8 cellular contexts compared by ENCODE assay signal in genomic region chr1:20151906-20152598, GRCh38. TPM values are rescaled to one million over a fixed set of nuclear protein-coding genes. Genes with fewer than 3 reads are reported as not detected.
DNase-seq lines count a peak whose midpoint lies in the region; ATAC-seq lines count a peak whose summit lies in the region.

No MANE protein-coding gene starts in this region.

- no peaks in the 10 kb centered on the region for H3K27me3 Mint-ChIP-seq in activated CD8-positive, alpha-beta T cell treated with anti-CD3 and anti-CD28 coated beads, Interleukin-2, amount 10 ng/mL, durations not matched to agents 7 days and 5 days (ENCODE audit: low read depth)

- H3K4me3 Mint-ChIP-seq in activated CD8-positive, alpha-beta T cell treated with anti-CD3 and anti-CD28 coated beads, Interleukin-2, amount 10 ng/mL, durations not matched to agents 7 days and 5 days, result peak overlapping the region; percentile 61

- CTCF ChIA-PET in activated CD8-positive, alpha-beta T cell treated with anti-CD3 and anti-CD28 coated beads, Interleukin-2, amount 10 ng/mL, durations not matched to agents 7 days and 5 days (lab: Charles Lee), result interaction anchor here (0.6 to 5.8 kb wide), 22 partner anchors 8 to 458 kb away, joined by 3 to 74 read pairs (median 4); partner anchors contain the start of gene OTUD3

- no peaks in the 10 kb centered on the region for H3K9me3 Mint-ChIP-seq in activated CD8-positive, alpha-beta T cell treated with anti-CD3 and anti-CD28 coated beads, Interleukin-2, amount 10 ng/mL, durations not matched to agents 7 days and 5 days (ENCODE audit: insufficient read depth)

- ATAC-seq in HG03175 (IDR thresholded peaks at IDR 0.05; ENCODE audit: unreplicated experiment) (peak; percentile 80), HG03378 (IDR thresholded peaks at IDR 0.05; ENCODE audit: unreplicated experiment) (no peak)
- peak; percentile 93 for ATAC-seq in activated CD8-positive, alpha-beta T cell treated with anti-CD3 and anti-CD28 coated beads, Interleukin-2, amount 10 ng/mL, durations not matched to agents 7 days and 5 days

- DNase-seq in ELR (ENCODE audit: low read depth) (peak; percentile 74), NCI-H748 (lab: John Stamatoyannopoulos, UW; ENCODE audit: unreplicated experiment) (peak; percentile 63), lung microvascular endothelial cell (ENCODE audit: low read depth in 2 of 2) (peak; percentile 57 to 63)
- peak; percentile 85 for DNase-seq in activated CD8-positive, alpha-beta T cell treated with anti-CD3 and anti-CD28 coated beads, Interleukin-2, amount 10 ng/mL, durations not matched to agents 7 days and 5 days
- DNase-seq in effector CD4-positive, alpha-beta T cell, result peak; percentile 72
- DNase-seq in stimulated activated CD4-positive, alpha-beta T cell treated with anti-CD3 and anti-CD28 coated beads, TNF-alpha, amount 100 ng/mL, for 1 hour (ENCODE audit: low read depth in 3 of 3, low spot score in 1 of 3), result peak; percentile 45 to 68 (median 49)

- POLR2A ChIA-PET in activated CD8-positive, alpha-beta T cell treated with anti-CD3 and anti-CD28 coated beads, Interleukin-2, amount 10 ng/mL, durations not matched to agents 7 days and 5 days (lab: Charles Lee), result interaction anchor here (0.6 kb wide), 1 partner anchor 175 kb away, joined by 3 read pairs; no protein-coding TSS in a partner anchor

- no peaks in the 10 kb centered on the region for H3K36me3 Mint-ChIP-seq in activated CD8-positive, alpha-beta T cell treated with anti-CD3 and anti-CD28 coated beads, Interleukin-2, amount 10 ng/mL, durations not matched to agents 7 days and 5 days (ENCODE audit: low read depth)

- H3K27ac Mint-ChIP-seq in activated CD8-positive, alpha-beta T cell treated with anti-CD3 and anti-CD28 coated beads, Interleukin-2, amount 10 ng/mL, durations not matched to agents 7 days and 5 days, result peak overlapping the region; percentile 80

- peaks cover 19% of the 10 kb centered on the region for H3K4me1 Mint-ChIP-seq in activated CD8-positive, alpha-beta T cell treated with anti-CD3 and anti-CD28 coated beads, Interleukin-2, amount 10 ng/mL, durations not matched to agents 7 days and 5 days (ENCODE audit: low read depth)

RNA-seq across cellular contexts. Expression of gene PLA2G2F, which starts 12.9 kb away (rescaled TPM):
- not detected for total RNA-seq in activated CD8-positive, alpha-beta T cell treated with anti-CD3 and anti-CD28 coated beads, Interleukin-2, amount 10 ng/mL, durations not matched to agents 7 days and 5 days
- total RNA-seq in lung microvascular endothelial cell, result not detected in 2 replicates

RNA-seq across cellular contexts. Expression of gene PLA2G2D, which starts 32.7 kb away (rescaled TPM):
- total RNA-seq in activated CD8-positive, alpha-beta T cell treated with anti-CD3 and anti-CD28 coated beads, Interleukin-2, amount 10 ng/mL, durations not matched to agents 7 days and 5 days, result not detected
- not detected in 2 replicates for total RNA-seq in lung microvascular endothelial cell

RNA-seq across cellular contexts. Expression of gene UBXN10, which starts 33.8 kb away (rescaled TPM):
- total RNA-seq in activated CD8-positive, alpha-beta T cell treated with anti-CD3 and anti-CD28 coated beads, Interleukin-2, amount 10 ng/mL, durations not matched to agents 7 days and 5 days, result under 1 TPM; 0.21 to 0.29 TPM
- under 0.01 TPM in 1 of 2 replicates, not detected in the other for total RNA-seq in lung microvascular endothelial cell

RNA-seq across cellular contexts. Expression of gene PLA2G2C, which starts 34.3 kb away (rescaled TPM):
- not detected for total RNA-seq in activated CD8-positive, alpha-beta T cell treated with anti-CD3 and anti-CD28 coated beads, Interleukin-2, amount 10 ng/mL, durations not matched to agents 7 days and 5 days
- not detected in 2 replicates for total RNA-seq in lung microvascular endothelial cell
